Comparison of ENCODE assay signal across 31 cellular contexts in genomic region chr10:5233324-5233723, GRCh38. TPM values are rescaled to one million over a fixed set of nuclear protein-coding genes. Genes with fewer than 3 reads are reported as not detected.
"Had no signal": no experiment of that assay in that cellular context is flagged by ENCODE, and none has a peak within 500 bp of the region (broad histone marks: within the 10 kb centered on the region; RNA-seq: fewer than 3 reads in every experiment).

No MANE protein-coding gene starts in this region.

- H3K27me3 ChIP-seq: colonic mucosa, esophagus squamous epithelium, gastrocnemius medialis, heart right ventricle, left lung had no signal

- DNase-seq: cortex of kidney; effector CD8-positive, alpha-beta T cell; effector memory CD8-positive, alpha-beta T cell; endodermal cell; erythroblast; esophagus squamous epithelium; foreskin melanocyte; glutamatergic neuron; heart right ventricle; hypothalamus; immature natural killer cell; islet precursor cell; kidney; kidney glomerular epithelial cell; left ventricle myocardium superior; lower lobe of right lung had no signal

- H3K9me3 ChIP-seq: colonic mucosa, esophagus squamous epithelium, gastrocnemius medialis, lower lobe of right lung, mucosa of descending colon had no signal

- H3K4me1 ChIP-seq: colonic mucosa, gastrocnemius medialis had no signal

- H3K4me3 ChIP-seq: colonic mucosa, esophagus squamous epithelium, gastrocnemius medialis, heart right ventricle, left lung, lower lobe of right lung, mucosa of descending colon had no signal

- H3K27ac ChIP-seq: colonic mucosa, epithelial cell of prostate, esophagus squamous epithelium, gastrocnemius medialis, heart right ventricle, lower lobe of right lung had no signal

- H3K36me3 ChIP-seq: colonic mucosa, esophagus squamous epithelium, gastrocnemius medialis, heart right ventricle, left lung, lower lobe of right lung had no signal

- ATAC-seq: effector memory CD8-positive, alpha-beta T cell had no signal

- FAIRE-seq: endometrium, kidney had no signal

RNA-seq across cellular contexts. Expression of gene AKR1C4, which starts 36.7 kb away (rescaled TPM):
- total RNA-seq: chondrocyte, colonic mucosa, dermis microvascular lymphatic vessel endothelial cell, endodermal cell, esophagus mucosa, esophagus squamous epithelium, glomerular endothelial cell, heart right ventricle, kidney, left colon, left lung, left ventricle myocardium superior, lower leg skin, lower lobe of right lung, lung microvascular endothelial cell, mesenteric fat pad, mesothelial cell of epicardium, mucosa of descending colon had no signal
- polyA plus RNA-seq: heart right ventricle, immature natural killer cell had no signal

RNA-seq across cellular contexts. Expression of gene AKR1C8, which starts 48.4 kb away (rescaled TPM):
- total RNA-seq: chondrocyte, colonic mucosa, dermis microvascular lymphatic vessel endothelial cell, endodermal cell, esophagus mucosa, esophagus squamous epithelium, glomerular endothelial cell, left colon, lower leg skin, lung microvascular endothelial cell, mesothelial cell of epicardium, mucosa of descending colon had no signal
- polyA plus RNA-seq: immature natural killer cell had no signal
